In genomic region chr18:49663755-49664085, GRCh38 we compare ENCODE assay signal across 26 cellular contexts.
DNase-seq lines count a peak whose midpoint lies in the region; ATAC-seq and TF ChIP-seq lines count a peak whose summit lies in the region.
"Had no signal": no experiment of that assay in that cellular context is flagged by ENCODE, and none has a peak within 500 bp of the region (broad histone marks: within the 10 kb centered on the region; RNA-seq: fewer than 3 reads in every experiment).

No MANE protein-coding gene starts in this region.

- ATAC-seq in PC-3: peak; percentile 51; the same call in 1 of the 2 replicates
- ATAC-seq: activated CD8-positive, alpha-beta T cell treated with anti-CD3 and anti-CD28 coated beads for 36 hours; stimulated activated effector memory CD8-positive, alpha-beta T cell treated with anti-CD3 and anti-CD28 coated beads, Interleukin-12 subunit alpha, Interleukin-12 subunit beta, amount 100 ng/mL, for 72 hours had no signal

- H3K9me3 Mint-ChIP-seq in neural progenitor cell: no peaks in the 10 kb centered on the region
- no peaks in the 10 kb centered on the region for H3K9me3 Mint-ChIP-seq in chondrocyte (ENCODE audit: low read depth)
- H3K9me3 Mint-ChIP-seq: activated CD8-positive, alpha-beta T cell treated with anti-CD3 and anti-CD28 coated beads for 36 hours; stimulated activated effector memory CD8-positive, alpha-beta T cell treated with anti-CD3 and anti-CD28 coated beads, Interleukin-12 subunit alpha, Interleukin-12 subunit beta, amount 100 ng/mL, for 72 hours had no signal

- H3K4me1 ChIP-seq in PC-3 (ENCODE audit: insufficient read depth, low read length) (no peaks in the 10 kb centered on the region), esophagus (ENCODE audit: control insufficient read depth in 2 of 2, insufficient read depth in 2 of 2, low read length in 1 of 2) (no peaks in the 10 kb centered on the region), neural progenitor cell (peaks cover 11% of the 10 kb centered on the region), OCI-LY7 (ENCODE audit: insufficient read depth, low read length, poor library complexity, severe bottlenecking) (no peaks in the 10 kb centered on the region)
- H3K4me1 ChIP-seq: BE2C, psoas muscle, suprapubic skin had no signal

- in situ Hi-C loops in GM13977 (cut with MboI; ENCODE audit: low pct_unique_long_range_greater_than_20kb, low sequenced_read_pairs, unreplicated experiment): no loop called here

- H3K27me3 ChIP-seq in PC-3 (ENCODE audit: low read length): no peaks in the 10 kb centered on the region
- H3K27me3 ChIP-seq in esophagus (ENCODE audit: control insufficient read depth in 1 of 2, insufficient read depth in 2 of 2, low read length in 2 of 2): no peaks in the 10 kb centered on the region
- peaks cover 5% of the 10 kb centered on the region for H3K27me3 ChIP-seq in neural progenitor cell
- H3K27me3 ChIP-seq: brain microvascular endothelial cell, SJSA1 had no signal

- H3K4me3 Mint-ChIP-seq in neural progenitor cell (no peak overlapping the region), chondrocyte (ENCODE audit: unreplicated experiment) (no peak overlapping the region)
- H3K4me3 Mint-ChIP-seq: activated CD8-positive, alpha-beta T cell treated with anti-CD3 and anti-CD28 coated beads for 36 hours; stimulated activated effector memory CD8-positive, alpha-beta T cell treated with anti-CD3 and anti-CD28 coated beads, Interleukin-12 subunit alpha, Interleukin-12 subunit beta, amount 100 ng/mL, for 72 hours had no signal

- WGBS in esophagus, 2 donors: 83 to 90% methylated on average over 4 of the region's 4 CpGs

- H3K36me3 ChIP-seq in PC-3 (ENCODE audit: low read depth, low read length) (no peaks in the 10 kb centered on the region), esophagus (ENCODE audit: control insufficient read depth in 2 of 2, insufficient read depth in 2 of 2, low read length in 1 of 2) (no peaks in the 10 kb centered on the region), neural progenitor cell (no peaks in the 10 kb centered on the region), OCI-LY7 (ENCODE audit: insufficient read depth, low read length) (no peaks in the 10 kb centered on the region)
- H3K36me3 ChIP-seq: BE2C, brain microvascular endothelial cell, SJSA1, suprapubic skin had no signal

- no peaks in the 10 kb centered on the region for H3K79me2 ChIP-seq in PC-3 (ENCODE audit: low read length)
- H3K79me2 ChIP-seq in neural progenitor cell (ENCODE audit: low read depth): no peaks in the 10 kb centered on the region
- no peaks in the 10 kb centered on the region for H3K79me2 ChIP-seq in OCI-LY7 (ENCODE audit: insufficient read depth, low read depth, low read length)

- H3K4me2 ChIP-seq in PC-3 (ENCODE audit: low read length) (no peak overlapping the region), neural progenitor cell (no peak overlapping the region), OCI-LY7 (ENCODE audit: low read length) (no peak overlapping the region)

- H3F3A ChIP-seq in PC-3 (ENCODE audit: low read length, unreplicated experiment): no peaks in the 10 kb centered on the region
- H3F3A ChIP-seq in neural progenitor cell (ENCODE audit: low read depth): peaks cover 6% of the 10 kb centered on the region

- H3K4me3 ChIP-seq in PC-3 (ENCODE audit: low read length) (no peak overlapping the region), esophagus (ENCODE audit: low read depth in 1 of 2, low read length in 2 of 2) (no peak overlapping the region), neural progenitor cell (no peak overlapping the region), OCI-LY7 (ENCODE audit: low read depth, low read length, poor library complexity, severe bottlenecking) (no peak overlapping the region)
- H3K4me3 ChIP-seq: psoas muscle, SJSA1, suprapubic skin had no signal

- H3K9ac ChIP-seq in PC-3 (ENCODE audit: low read length) (no peak overlapping the region), neural progenitor cell (no peak overlapping the region)

- POLR2A ChIA-PET in PC-3 (lab: Charles Lee; ENCODE audit: unreplicated experiment): no interaction called here
- POLR2A ChIA-PET in OCI-LY7 (lab: Charles Lee): no interaction called here

- H3K27ac Mint-ChIP-seq in neural progenitor cell: peak overlapping the region; percentile 96
- H3K27ac Mint-ChIP-seq in chondrocyte (ENCODE audit: unreplicated experiment): no peak overlapping the region
- H3K27ac Mint-ChIP-seq: activated CD8-positive, alpha-beta T cell treated with anti-CD3 and anti-CD28 coated beads for 36 hours; stimulated activated effector memory CD8-positive, alpha-beta T cell treated with anti-CD3 and anti-CD28 coated beads, Interleukin-12 subunit alpha, Interleukin-12 subunit beta, amount 100 ng/mL, for 72 hours had no signal

- H3K9me2 ChIP-seq in PC-3 (replicated peaks; ENCODE audit: low read length) (no peaks in the 10 kb centered on the region), OCI-LY7 (ENCODE audit: insufficient read depth, low read length) (no peaks in the 10 kb centered on the region)

- H3K27ac ChIP-seq in PC-3 (ENCODE audit: low read length) (0 out of 2 replicates have a peak overlapping the region, but pooled peaks have one; percentile 7), esophagus (ENCODE audit: low read depth in 2 of 2, low read length in 1 of 2) (peak overlapping the region; percentile 8 to 15), neural progenitor cell (no peak overlapping the region), OCI-LY7 (ENCODE audit: low read depth, low read length, poor library complexity, severe bottlenecking) (no peak overlapping the region)
- H3K27ac ChIP-seq: brain microvascular endothelial cell, psoas muscle, SJSA1, suprapubic skin had no signal

- DNase-seq in AG08395 (ENCODE audit: low spot score): peak; percentile 36
- DNase-seq in PC-3: peak; percentile 2
- no peak for DNase-seq in neural progenitor cell (ENCODE audit: low spot score)
- DNase-seq in OCI-LY7 (ENCODE audit: low spot score): no peak
- no peak for DNase-seq in chondrocyte (ENCODE audit: low spot score)
- no peak for DNase-seq in GM13977 (ENCODE audit: low spot score)
- no peak for DNase-seq in iPS-NIHi11 (ENCODE audit: low spot score)
- DNase-seq: activated CD4-positive, alpha-beta T cell treated with anti-CD3 and anti-CD28 coated beads for 1 hour; activated CD8-positive, alpha-beta T cell treated with anti-CD3 and anti-CD28 coated beads for 36 hours; activated effector memory CD4-positive, alpha-beta T cell treated with anti-CD3 and anti-CD28 coated beads, Interleukin-2, amount 50 U/mL, for 16 hours; activated T-cell treated with anti-CD3 and anti-CD28 coated beads for 4 hours; BE2C; brain microvascular endothelial cell; cortex of kidney; GOT3; head of caudate nucleus; KBM-7; NCI-H2171; NCI-H524; stimulated activated CD4-positive, alpha-beta T cell treated with anti-CD3 and anti-CD28 coated beads, Interleukin-2, amount 100 ng/mL, for 48 hours; T-helper 1 cell had no signal

- no TSS peak for BruUV-seq in PC-3 (replicated peaks; lab: Mats Ljungman, UMichigan)
- no TSS peak for BruUV-seq in OCI-LY7 (replicated peaks; lab: Mats Ljungman, UMichigan)

- H4K20me1 ChIP-seq in PC-3 (ENCODE audit: low read length): no peaks in the 10 kb centered on the region
- no peaks in the 10 kb centered on the region for H4K20me1 ChIP-seq in neural progenitor cell (ENCODE audit: low read depth)
- no peaks in the 10 kb centered on the region for H4K20me1 ChIP-seq in OCI-LY7 (ENCODE audit: insufficient read depth, low read length)

- H3K4me1 Mint-ChIP-seq in neural progenitor cell (peaks cover 48% of the 10 kb centered on the region), chondrocyte (ENCODE audit: low read depth) (peaks cover 14% of the 10 kb centered on the region)

- TF ChIP-seq CTCF in PC-3 (conservative IDR thresholded peaks at IDR 0.05; ENCODE audit: low read depth, low read length): no peak
- no peak for TF ChIP-seq CTCF in neural progenitor cell (IDR thresholded peaks at IDR 0.05)
- no peak for TF ChIP-seq CTCF in OCI-LY7 (conservative IDR thresholded peaks at IDR 0.05; ENCODE audit: low read length)
- TF ChIP-seq CTCF in chondrocyte (IDR thresholded peaks at IDR 0.05): no peak
- TF ChIP-seq CTCF in GM13977 (IDR thresholded peaks at IDR 0.05; ENCODE audit: extremely low read depth, insufficient read depth, missing control alignments): no peak

- H3K27me3 Mint-ChIP-seq in neural progenitor cell (ENCODE audit: insufficient read depth, low read depth): peaks cover 11% of the 10 kb centered on the region
- H3K27me3 Mint-ChIP-seq in chondrocyte (ENCODE audit: low read depth): no peaks in the 10 kb centered on the region

- H3K9me3 ChIP-seq in PC-3 (ENCODE audit: low read length) (no peaks in the 10 kb centered on the region), esophagus (ENCODE audit: control insufficient read depth in 2 of 2, insufficient read depth in 1 of 2, low read depth in 1 of 2, low read length in 1 of 2) (no peaks in the 10 kb centered on the region), neural progenitor cell (ENCODE audit: low read depth) (no peaks in the 10 kb centered on the region), OCI-LY7 (ENCODE audit: low read length) (no peaks in the 10 kb centered on the region)
- H3K9me3 ChIP-seq: BE2C, psoas muscle, SJSA1, suprapubic skin had no signal

- intact Hi-C loops in PC-3 (cut with micrococcal nuclease): no loop called here
- intact Hi-C loops in OCI-LY7 (cut with micrococcal nuclease; ENCODE audit: unreplicated experiment): no loop called here

- H2AFZ ChIP-seq in PC-3 (ENCODE audit: low read length): no peak overlapping the region
- peak overlapping the region; percentile 79 for H2AFZ ChIP-seq in neural progenitor cell (replicated peaks)
- H2AFZ ChIP-seq in OCI-LY7 (ENCODE audit: low read length): no peak overlapping the region

- CTCF ChIA-PET in PC-3 (lab: Charles Lee) (no interaction called here), OCI-LY7 (lab: Charles Lee; ENCODE audit: unreplicated experiment) (no interaction called here)

- H3K36me3 Mint-ChIP-seq in neural progenitor cell (no peaks in the 10 kb centered on the region), chondrocyte (ENCODE audit: low read depth) (no peaks in the 10 kb centered on the region)
- H3K36me3 Mint-ChIP-seq: stimulated activated effector memory CD8-positive, alpha-beta T cell treated with anti-CD3 and anti-CD28 coated beads, Interleukin-12 subunit alpha, Interleukin-12 subunit beta, amount 100 ng/mL, for 72 hours had no signal

Comparison
In these comparisons a context has a peak if more than half of its experiments do, and no peak if none do; other contexts are left out.
1. DNase-seq: peak in AG08395 (single experiment) and PC-3 (single experiment); none in neural progenitor cell (single experiment), OCI-LY7 (single experiment), chondrocyte (single experiment), GM13977 (single experiment) and iPS-NIHi11 (single experiment).
2. H3K27ac ChIP-seq: peak in PC-3 (single experiment) and esophagus (2 of 2); none in neural progenitor cell (single experiment) and OCI-LY7 (single experiment).